Comparison of ENCODE assay signal across 9 cellular contexts in genomic region chr15:63473007-63473748, GRCh38. TPM values are rescaled to one million over a fixed set of nuclear protein-coding genes. Genes with fewer than 3 reads are reported as not detected.
A peak's percentile ranks its signal among the peaks of the same experiment; 100 is the strongest.
DNase-seq lines count a peak whose midpoint lies in the region; ATAC-seq and TF ChIP-seq lines count a peak whose summit lies in the region.
"Had no signal": no experiment of that assay in that cellular context is flagged by ENCODE, and none has a peak within 500 bp of the region (broad histone marks: within the 10 kb centered on the region; RNA-seq: fewer than 3 reads in every experiment).

No MANE protein-coding gene starts in this region.

- no peak overlapping the region for H2AK5ac ChIP-seq in trophoblast cell (ENCODE audit: low read length)

- H3K9ac ChIP-seq in trophoblast cell (ENCODE audit: low read length), result no peak overlapping the region

- no peak overlapping the region for H4K8ac ChIP-seq in trophoblast cell (ENCODE audit: low read depth, low read length)

- H3K4me1 Mint-ChIP-seq in central memory CD8-positive, alpha-beta T cell, result peaks cover 8% of the 10 kb centered on the region

- H3K4ac ChIP-seq in trophoblast cell (ENCODE audit: low read depth, low read length), result no peak overlapping the region

- H3K36me3 Mint-ChIP-seq in central memory CD8-positive, alpha-beta T cell (ENCODE audit: insufficient read depth), result no peaks in the 10 kb centered on the region

- H3K27me3 Mint-ChIP-seq in central memory CD8-positive, alpha-beta T cell, result no peaks in the 10 kb centered on the region

- ATAC-seq in GM18861 (IDR thresholded peaks at IDR 0.05; ENCODE audit: unreplicated experiment) (peak; percentile 31), HG03378 (IDR thresholded peaks at IDR 0.05; ENCODE audit: unreplicated experiment) (peak; percentile 33), GM21390 (IDR thresholded peaks at IDR 0.05; ENCODE audit: unreplicated experiment) (no peak)
- peak; percentile 46 for ATAC-seq in central memory CD8-positive, alpha-beta T cell (replicated peaks; ENCODE audit: extremely low read depth, poor library complexity, severe bottlenecking)

- no peak overlapping the region for H2BK12ac ChIP-seq in trophoblast cell (ENCODE audit: low read length)

- TF ChIP-seq CTCF in 22Rv1 (IDR thresholded peaks at IDR 0.05), result no peak

- DNase-seq in central memory CD8-positive, alpha-beta T cell (ENCODE audit: low spot score in 2 of 2), result no peak
- DNase-seq in trophoblast cell (no peak), A172 (ENCODE audit: low spot score) (no peak)
- no peak for DNase-seq in NK-92 treated with Interleukin-12 subunit alpha and Interleukin-12 subunit beta, amount 100 ng/mL, for 24 hours (lab: John Stamatoyannopoulos, UW)
- DNase-seq: heart left ventricle had no signal

- no peaks in the 10 kb centered on the region for H3K27me3 ChIP-seq in trophoblast cell (ENCODE audit: insufficient read depth, low read length)
- H3K27me3 ChIP-seq: heart left ventricle had no signal

- no peak overlapping the region for H4K12ac ChIP-seq in trophoblast cell (ENCODE audit: low read depth, low read length)

- H3K36me3 ChIP-seq in trophoblast cell (ENCODE audit: control insufficient read depth in 1 of 2, insufficient read depth in 2 of 2, low read length in 2 of 2), result no peaks in the 10 kb centered on the region
- H3K36me3 ChIP-seq: heart left ventricle had no signal

- H4K91ac ChIP-seq in trophoblast cell (ENCODE audit: low read depth, low read length), result no peak overlapping the region

- no peak overlapping the region for H3K14ac ChIP-seq in trophoblast cell (ENCODE audit: low read length)

- no peaks in the 10 kb centered on the region for H3K9me3 ChIP-seq in trophoblast cell (ENCODE audit: insufficient read depth, low read depth, low read length)
- H3K9me3 ChIP-seq: heart left ventricle had no signal

- no peak overlapping the region for H3K23ac ChIP-seq in trophoblast cell (ENCODE audit: low read length)

- no peaks in the 10 kb centered on the region for H3K79me2 ChIP-seq in trophoblast cell (ENCODE audit: control insufficient read depth, insufficient read depth, low read length, poor library complexity)

- H2BK5ac ChIP-seq in trophoblast cell (ENCODE audit: low read depth, low read length, poor library complexity), result no peak overlapping the region

- peak overlapping the region; percentile 100 for H3K27ac ChIP-seq in 22Rv1
- H3K27ac ChIP-seq in trophoblast cell (ENCODE audit: low read depth, low read length), result no peak overlapping the region

- no peak overlapping the region for H2AFZ ChIP-seq in trophoblast cell (ENCODE audit: insufficient read depth, low read length, poor library complexity)

- H3K27ac Mint-ChIP-seq in central memory CD8-positive, alpha-beta T cell (ENCODE audit: low read depth), result peak overlapping the region; percentile 29

- no peak overlapping the region for H3K4me3 Mint-ChIP-seq in central memory CD8-positive, alpha-beta T cell

- no peaks in the 10 kb centered on the region for H3K79me1 ChIP-seq in trophoblast cell (ENCODE audit: low read length)

- no peaks in the 10 kb centered on the region for H3K9me3 Mint-ChIP-seq in central memory CD8-positive, alpha-beta T cell

- no CpG with 5 or more reads among the region's 9 CpGs for WGBS in trophoblast cell (ENCODE audit: extremely low coverage, insufficient coverage, insufficient read length)

- no peak overlapping the region for H3K18ac ChIP-seq in trophoblast cell (ENCODE audit: low read length)

- H3K4me2 ChIP-seq in trophoblast cell (ENCODE audit: low read length), result no peak overlapping the region

- no peak overlapping the region for H3K4me3 ChIP-seq in trophoblast cell (ENCODE audit: low read depth, low read length)
- H3K4me3 ChIP-seq: heart left ventricle had no signal

- H2BK120ac ChIP-seq in trophoblast cell (ENCODE audit: insufficient read depth, low read length, poor library complexity), result no peak overlapping the region

- peaks cover 0 to 3% of the 10 kb centered on the region in 2 experiments for H3K4me1 ChIP-seq in trophoblast cell (ENCODE audit: control insufficient read depth in 1 of 2, insufficient read depth in 2 of 2, low read length in 2 of 2)

RNA-seq across cellular contexts. Expression of gene USP3, which starts 31.2 kb away (rescaled TPM):
- polyA plus RNA-seq in trophoblast cell (2013), result 28.3 and 28.6 TPM in 2 replicates
- 24.3 and 27.7 TPM in 2 replicates for total RNA-seq in A172 (2014; rRNA removed; shearing (Covaris generic))
